18 cellular contexts compared by ENCODE assay signal in the genomic region with DNA sequence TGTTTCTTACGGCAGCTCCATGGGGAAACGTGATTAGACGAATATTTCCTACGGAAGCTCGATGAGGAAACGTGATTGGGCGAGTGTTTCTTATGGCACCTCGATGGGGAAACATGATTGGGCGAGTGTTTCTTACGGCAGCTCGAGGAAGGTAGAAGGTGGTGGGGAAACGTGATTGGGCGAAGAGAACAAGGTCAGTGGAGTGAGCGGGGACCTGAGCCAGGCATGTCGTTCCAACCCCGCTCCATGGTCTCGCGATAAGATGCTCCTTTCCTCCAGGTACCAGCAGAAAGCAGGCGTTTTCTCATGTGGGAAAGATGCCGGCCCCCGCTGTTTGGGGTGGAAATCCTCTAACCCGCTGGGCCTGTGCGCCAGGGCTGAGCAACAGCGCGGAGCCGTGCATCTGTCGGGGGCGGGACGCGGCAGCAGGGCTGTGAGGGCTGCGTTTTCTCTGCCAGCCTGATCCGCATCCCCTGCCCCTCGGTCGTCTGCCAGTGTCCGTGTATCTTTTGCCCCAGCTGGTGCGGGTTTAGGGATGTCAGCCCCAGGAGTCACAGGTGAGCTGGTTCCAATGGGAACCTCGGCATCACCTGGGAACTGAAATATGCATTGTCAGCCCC. TPM values are rescaled to one million over a fixed set of nuclear protein-coding genes. Genes with fewer than 3 reads are reported as not detected.
A peak's percentile ranks its signal among the peaks of the same experiment; 100 is the strongest.
DNase-seq lines count a peak whose midpoint lies in the region; ATAC-seq, FAIRE-seq and TF ChIP-seq lines count a peak whose summit lies in the region.
"Had no signal": no experiment of that assay in that cellular context is flagged by ENCODE, and none has a peak within 500 bp of the region (broad histone marks: within the 10 kb centered on the region; RNA-seq: fewer than 3 reads in every experiment).

No MANE protein-coding gene starts in this region.

- H3K9me3 ChIP-seq in HUES6 (ENCODE audit: control insufficient read depth, insufficient read depth, low read depth, low read length) (peaks cover 8% of the 10 kb centered on the region), HepG2 (ENCODE audit: low read length) (no peaks in the 10 kb centered on the region), spleen (peaks cover 0 to 11% (median 0%) of the 10 kb centered on the region in 8 donors)

- in situ Hi-C loops in HepG2 (cut with HindIII; ENCODE audit: extremely low pct_ligation_motif_present, low pct_unique_long_range_greater_than_20kb) = no loop called here

- no peaks in the 10 kb centered on the region for H3K36me3 ChIP-seq in HUES6 (ENCODE audit: control insufficient read depth, insufficient read depth, low read length)
- H3K36me3 ChIP-seq in HepG2 (replicated peaks in 1 of 2; ENCODE audit: control insufficient read depth in 1 of 2, insufficient read depth in 2 of 2, low read length in 2 of 2) = peaks cover 1% of the 10 kb centered on the region in 2 experiments; a peak in 2 of 5 replicates
- peaks cover 0 to 19% (median 4%) of the 10 kb centered on the region in 6 donors for H3K36me3 ChIP-seq in spleen

- TF ChIP-seq RAD21 in HepG2 (CRISPR knock-in tag; IDR thresholded peaks at IDR 0.05) = no peak

- TF ChIP-seq EP300 in HepG2 (IDR thresholded peaks at IDR 0.05; ENCODE audit: low read depth in 2 of 2, low read length in 2 of 2) (no peak), HepG2 (CRISPR knock-in tag; IDR thresholded peaks at IDR 0.05; ENCODE audit: borderline replicate concordance) (no peak)

- CTCF ChIA-PET in HepG2 (lab: Yijun Ruan, JAX; ENCODE audit: low intra/inter-chr PET ratio, low total read pairs) = no interaction called here

- BruUV-seq in HepG2 (replicated peaks; lab: Mats Ljungman, UMichigan) = no TSS peak

- no peak for ATAC-seq in HepG2
- ATAC-seq in HG03135 (IDR thresholded peaks at IDR 0.05; ENCODE audit: unreplicated experiment) = no peak

- H3K27ac ChIP-seq in HUES6 (ENCODE audit: low read depth, low read length) (no peak overlapping the region), HepG2 (ENCODE audit: extremely low read length, insufficient read depth, low read length) (no peak overlapping the region), spleen (no peak overlapping the region)

- TF ChIP-seq POLR2A in HepG2 (IDR thresholded peaks at IDR 0.05; ENCODE audit: insufficient read depth in 1 of 2, low read depth in 2 of 2, low read length in 2 of 2) (no peak), spleen (IDR thresholded peaks at IDR 0.05) (no peak)

- peak overlapping the region; percentile 34 for H3K4me3 ChIP-seq in HUES6 (ENCODE audit: low read depth, low read length)
- H3K4me3 ChIP-seq in HepG2 (replicated peaks in 1 of 3; ENCODE audit: insufficient read depth in 1 of 3, low read depth in 2 of 3, low read length in 3 of 3) = no peak overlapping the region
- no peak overlapping the region for H3K4me3 ChIP-seq in spleen

- DNase-seq in NCI-H82 (lab: John Stamatoyannopoulos, UW) = peak; percentile 73
- no peak for DNase-seq in NCI-H82 treated with DMSO at 0.1 percent for 48 hours (lab: John Stamatoyannopoulos, UW; ENCODE audit: unreplicated experiment)
- no peak for DNase-seq in HepG2 (ENCODE audit: low spot score)
- peak; percentile 45 for DNase-seq in spleen
- no peak for DNase-seq in D341Med (ENCODE audit: low spot score)
- no peak for DNase-seq in GM03348 (ENCODE audit: low spot score)
- DNase-seq: DMS79 treated with DMSO at 0.1 percent for 48 hours, GDM1, GOT3, HFFc6, KBM-7, NCI-H1092, NCI-H187 treated with DMSO at 0.1 percent for 48 hours, NCI-H446, OCI-M1, RPMI8226 had no signal

- H3K4me1 ChIP-seq in HUES6 (ENCODE audit: control insufficient read depth, insufficient read depth, low read length) (no peaks in the 10 kb centered on the region), HepG2 (ENCODE audit: insufficient read depth, low read length) (no peaks in the 10 kb centered on the region), spleen (peaks cover 0 to 16% (median 8%) of the 10 kb centered on the region in 6 donors)

- no peaks in the 10 kb centered on the region for H3K79me2 ChIP-seq in HepG2 (ENCODE audit: insufficient read depth, low read length)

- TF ChIP-seq CTCF in HepG2 (CRISPR knock-in tag; IDR thresholded peaks at IDR 0.05) (no peak), spleen (IDR thresholded peaks at IDR 0.05 in 8 of 11, conservative IDR thresholded peaks at IDR 0.05 in 3 of 11) (no peak)

- WGBS in HepG2 (ENCODE audit: low lambda C conversion rate) = 97% methylated on average over 36 of the region's 37 CpGs
- 70 to 96% (median 93%) methylated on average over 18 to 37 of the region's 37 CpGs for WGBS in spleen, 5 donors

- no peak for FAIRE-seq in HepG2 (lab: Jason Lieb, UNC)

- H3K9ac ChIP-seq in HUES6 (ENCODE audit: low read length) = no peak overlapping the region
- H3K9ac ChIP-seq in HepG2 (ENCODE audit: insufficient read depth, low read depth, low read length) = no peak overlapping the region

- no peak overlapping the region for H3K4me2 ChIP-seq in HepG2 (ENCODE audit: low read depth, low read length)

- no peaks in the 10 kb centered on the region for H4K20me1 ChIP-seq in HepG2 (ENCODE audit: insufficient read depth, low read length)

- intact Hi-C loops in HepG2 (cut with micrococcal nuclease; ENCODE audit: unreplicated experiment) = no loop called here
- intact Hi-C loops in spleen (cut with DNase I; ENCODE audit: low total_unique reads) = no loop called here

- peaks cover 11% of the 10 kb centered on the region for H3K27me3 ChIP-seq in HUES6 (ENCODE audit: control insufficient read depth, insufficient read depth, low read length)
- peaks cover 0 to 7% of the 10 kb centered on the region in 2 experiments; a peak in 3 of 5 replicates for H3K27me3 ChIP-seq in HepG2 (ENCODE audit: control insufficient read depth in 1 of 2, insufficient read depth in 2 of 2, low read length in 2 of 2)
- peaks cover 0 to 6% (median 0%) of the 10 kb centered on the region in 7 donors for H3K27me3 ChIP-seq in spleen (replicated peaks in 1 of 7)

- POLR2A ChIA-PET in HepG2 (lab: Yijun Ruan, JAX) = no interaction called here

- H2AFZ ChIP-seq in HepG2 (ENCODE audit: low read length) = no peak overlapping the region

TF ChIP-seq in HepG2, 621 proteins besides CTCF, POLR2A, EP300 and RAD21:
- no peak for TF ChIP-seq NPAS2 (CRISPR knock-in tag; IDR thresholded peaks at IDR 0.05; ENCODE audit: borderline replicate concordance)
- TF ChIP-seq MYC (CRISPR knock-in tag; IDR thresholded peaks at IDR 0.05; ENCODE audit: borderline replicate concordance) = no peak
- no peak for TF ChIP-seq REXO4 (CRISPR knock-in tag; IDR thresholded peaks at IDR 0.05; ENCODE audit: borderline replicate concordance)
- TF ChIP-seq AGO2 (optimal IDR thresholded peaks at IDR 0.05; ENCODE audit: low read depth, low read length) = peak; percentile 47
- no peak for TF ChIP-seq RXRB (CRISPR knock-in tag; IDR thresholded peaks at IDR 0.05; ENCODE audit: borderline replicate concordance)

RNA-seq across cellular contexts. Expression of gene DOC2B, which starts 25.6 kb away (rescaled TPM):
- total RNA-seq in HepG2 (2016; rRNA removed; fragmentation: Illumina TruSeq; extraction: Trizol) (0.22 TPM in 1 of 2 replicates, not detected in the other), spleen (10 to 100 TPM in 3 of 7 donors, 1 to 10 TPM in 4; 3.0 to 17.0 (median 7.5) TPM)
- 0.09 and 0.30 TPM in 2 replicates for total RNA-seq in HepG2 (2016; cell fraction: cytosol; rRNA removed; fragmentation: Illumina TruSeq; extraction: Trizol; ENCODE audit: low read depth)
- total RNA-seq in HepG2 (2016; cell fraction: insoluble cytoplasmic fraction; rRNA removed; fragmentation: Illumina TruSeq; extraction: Trizol) = 0.04 TPM in 1 of 2 replicates, not detected in the other
- 0.06 and 0.38 TPM in 2 replicates for total RNA-seq in HepG2 (2016; cell fraction: membrane; rRNA removed; fragmentation: Illumina TruSeq; extraction: Trizol)
- 0.06 TPM in 1 of 2 replicates, not detected in the other for total RNA-seq in HepG2 (2016; cell fraction: nucleus; rRNA removed; fragmentation: Illumina TruSeq; extraction: Trizol)
- polyA plus RNA-seq in HepG2 (2011; rRNA removed) (0.09 and 0.77 TPM in 2 replicates), spleen (1 to 10 TPM in 2 of 3 donors, under 1 TPM in 1; 0.91 to 3.1 (median 1.1) TPM)
- polyA plus RNA-seq in HepG2 (2011; cell fraction: cytosol; rRNA removed) = 0.21 and 0.25 TPM in 2 replicates
- polyA plus RNA-seq in HepG2 (2011; cell fraction: nucleus; rRNA removed) = 0.31 and 0.33 TPM in 2 replicates
- 0.05 and 0.23 TPM in 2 replicates for polyA plus RNA-seq in HepG2 (2012)
- 0.08 and 0.34 TPM in 2 replicates for polyA plus RNA-seq in HepG2 (2016; cell fraction: cytosol; fragmentation: Illumina TruSeq; extraction: Trizol; ENCODE audit: low read depth)
- polyA plus RNA-seq in HepG2 (2016; cell fraction: insoluble cytoplasmic fraction; fragmentation: Illumina TruSeq; extraction: Trizol; ENCODE audit: low read depth) = not detected in 2 replicates
- 0.33 TPM in 1 of 2 replicates, not detected in the other for polyA plus RNA-seq in HepG2 (2016; cell fraction: membrane; fragmentation: Illumina TruSeq; extraction: Trizol; ENCODE audit: low read depth)
- polyA plus RNA-seq in HepG2 (2016; cell fraction: nucleus; fragmentation: Illumina TruSeq; extraction: Trizol; ENCODE audit: insufficient read depth, low read depth) = 0.22 and 0.36 TPM in 2 replicates
- polyA minus RNA-seq in HepG2 (2011; rRNA and poly(A)+ RNA removed; ENCODE audit: low replicate concordance) = 0.08 TPM in 1 of 2 replicates, not detected in the other
- polyA minus RNA-seq in HepG2 (2011; cell fraction: cytosol; rRNA and poly(A)+ RNA removed) = 0.40 TPM in 1 of 2 replicates, not detected in the other
- polyA minus RNA-seq in HepG2 (2011; cell fraction: nucleus; rRNA and poly(A)+ RNA removed) = 0.13 TPM in 1 of 2 replicates, not detected in the other
- total RNA-seq: HFFc6 had no signal

Comparison
In these comparisons a context has a peak if more than half of its experiments do, and no peak if none do; other contexts are left out.
1. DNase-seq: peak in NCI-H82 (single experiment) and spleen (single experiment); none in NCI-H82 treated with DMSO at 0.1 percent for 48 hours (single experiment), HepG2 (single experiment), D341Med (single experiment) and GM03348 (single experiment).